ENCODE assay signal across 14 cellular contexts in genomic region chr7:55177068-55177530, GRCh38.
DNase-seq lines count a peak whose midpoint lies in the region; TF ChIP-seq lines count a peak whose summit lies in the region.
"Had no signal": no experiment of that assay in that cellular context is flagged by ENCODE, and none has a peak within 500 bp of the region (broad histone marks: within the 10 kb centered on the region; RNA-seq: fewer than 3 reads in every experiment).

No MANE protein-coding gene starts in this region.

- H3K36me3 Mint-ChIP-seq in chondrocyte (ENCODE audit: low read depth), result peaks cover 24% of the 10 kb centered on the region
- peaks cover 22% of the 10 kb centered on the region for H3K36me3 Mint-ChIP-seq in nephron (ENCODE audit: low read depth)
- H3K36me3 Mint-ChIP-seq in type B pancreatic cell, result peaks cover 34% of the 10 kb centered on the region
- peaks cover 7% of the 10 kb centered on the region for H3K36me3 Mint-ChIP-seq in endothelial cell (ENCODE audit: low read depth, unreplicated experiment)
- H3K36me3 Mint-ChIP-seq: CD4-positive, alpha-beta memory T cell had no signal

- H3K9me3 Mint-ChIP-seq in chondrocyte (ENCODE audit: low read depth) (no peaks in the 10 kb centered on the region), nephron (no peaks in the 10 kb centered on the region), type B pancreatic cell (peaks cover 2% of the 10 kb centered on the region), endothelial cell (ENCODE audit: unreplicated experiment) (no peaks in the 10 kb centered on the region)
- H3K9me3 Mint-ChIP-seq: CD4-positive, alpha-beta memory T cell; dendritic cell treated with granulocyte-macrophage colony-stimulating factor and Interleukin-4, amounts not matched to agents 40 ng/mL and 50 ng/mL, for 4 days had no signal

- peak; percentile 31 for DNase-seq in NCI-H2107 treated with DMSO at 0.1 percent for 48 hours (lab: John Stamatoyannopoulos, UW; ENCODE audit: unreplicated experiment)
- DNase-seq in NCI-H2107 (lab: John Stamatoyannopoulos, UW), result no peak
- no peak for DNase-seq in chondrocyte (ENCODE audit: low spot score)
- no peak for DNase-seq in type B pancreatic cell (ENCODE audit: extremely low spot score, unreplicated experiment)
- no peak for DNase-seq in endothelial cell (ENCODE audit: low spot score)
- DNase-seq in KG1 (lab: John Stamatoyannopoulos, UW), result no peak
- no peak for DNase-seq in GM20000 (ENCODE audit: low spot score)
- DNase-seq: adrenal gland; CD4-positive, alpha-beta memory T cell; MG63; NCI-H82; T1000 had no signal

- TF ChIP-seq CTCF in chondrocyte (IDR thresholded peaks at IDR 0.05) (peak; percentile 9), nephron (IDR thresholded peaks at IDR 0.05; ENCODE audit: unreplicated experiment in 3 of 3) (no peak), type B pancreatic cell (conservative IDR thresholded peaks at IDR 0.05) (no peak), endothelial cell (IDR thresholded peaks at IDR 0.05; ENCODE audit: unreplicated experiment) (no peak), GM20000 (IDR thresholded peaks at IDR 0.05; ENCODE audit: extremely low read depth, missing control alignments) (no peak)

- H3K27ac Mint-ChIP-seq in chondrocyte (ENCODE audit: unreplicated experiment), result peak overlapping the region; percentile 81
- H3K27ac Mint-ChIP-seq in nephron, result peak overlapping the region; percentile 84 to 95 (median 90)
- H3K27ac Mint-ChIP-seq in type B pancreatic cell, result peak overlapping the region; percentile 62
- H3K27ac Mint-ChIP-seq in endothelial cell (ENCODE audit: unreplicated experiment), result no peak overlapping the region
- H3K27ac Mint-ChIP-seq: CD4-positive, alpha-beta memory T cell; dendritic cell treated with granulocyte-macrophage colony-stimulating factor and Interleukin-4, amounts not matched to agents 40 ng/mL and 50 ng/mL, for 4 days had no signal

- H3K4me3 Mint-ChIP-seq in chondrocyte (ENCODE audit: unreplicated experiment), result peak overlapping the region; percentile 27
- H3K4me3 Mint-ChIP-seq in nephron, result peak overlapping the region in 2 of 3 experiments; percentile 31 to 43
- no peak overlapping the region for H3K4me3 Mint-ChIP-seq in type B pancreatic cell
- no peak overlapping the region for H3K4me3 Mint-ChIP-seq in endothelial cell (ENCODE audit: unreplicated experiment)
- H3K4me3 Mint-ChIP-seq: CD4-positive, alpha-beta memory T cell; dendritic cell treated with granulocyte-macrophage colony-stimulating factor and Interleukin-4, amounts not matched to agents 40 ng/mL and 50 ng/mL, for 4 days had no signal

- H3K27me3 Mint-ChIP-seq in chondrocyte (ENCODE audit: low read depth), result no peaks in the 10 kb centered on the region
- peaks cover 9% of the 10 kb centered on the region for H3K27me3 Mint-ChIP-seq in nephron (ENCODE audit: low read depth)
- no peaks in the 10 kb centered on the region for H3K27me3 Mint-ChIP-seq in type B pancreatic cell
- peaks cover 3% of the 10 kb centered on the region for H3K27me3 Mint-ChIP-seq in endothelial cell (ENCODE audit: unreplicated experiment)
- H3K27me3 Mint-ChIP-seq: dendritic cell treated with granulocyte-macrophage colony-stimulating factor and Interleukin-4, amounts not matched to agents 40 ng/mL and 50 ng/mL, for 4 days had no signal

- H3K4me1 Mint-ChIP-seq in chondrocyte (ENCODE audit: low read depth) (peaks cover 43% of the 10 kb centered on the region), nephron (peaks cover 63% of the 10 kb centered on the region), type B pancreatic cell (ENCODE audit: unreplicated experiment) (peaks cover 36% of the 10 kb centered on the region), endothelial cell (ENCODE audit: unreplicated experiment) (peaks cover 6% of the 10 kb centered on the region)
- H3K4me1 Mint-ChIP-seq: CD4-positive, alpha-beta memory T cell had no signal

Comparison
In these comparisons a context has a peak if more than half of its experiments do, and no peak if none do; other contexts are left out.
1. H3K4me3 Mint-ChIP-seq: peak in chondrocyte (single experiment) and nephron (2 of 3); none in type B pancreatic cell (single experiment) and endothelial cell (single experiment).